In genomic region chr19:38929929-38930775, GRCh38 we compare ENCODE assay signal across 1 cellular context.
A peak's percentile ranks its signal among the peaks of the same experiment; 100 is the strongest.
TF ChIP-seq lines count a peak whose summit lies in the region.

TSS of gene SARS2 (minus strand) at chr19:38930763. CDS start at chr19:38930736, 27 bp downstream.

TF ChIP-seq in HepG2, 621 proteins besides CTCF, POLR2A, EP300 and RAD21 (continued from another document):
- TF ChIP-seq TFAP4 (IDR thresholded peaks at IDR 0.05; ENCODE audit: borderline replicate concordance, low read depth) (0 out of 2 replicates have a peak, but pooled peaks have one; percentile 47), PAF1 (CRISPR knock-in tag; IDR thresholded peaks at IDR 0.05) (no peak), ZNF691 (CRISPR knock-in tag; IDR thresholded peaks at IDR 0.05; ENCODE audit: borderline replicate concordance, low read depth) (no peak; the same call in 1 of the 2 replicates), THAP9 (CRISPR knock-in tag; IDR thresholded peaks at IDR 0.05; ENCODE audit: borderline replicate concordance) (peak; percentile 95; the same call in 1 of the 2 replicates), ZNF326 (CRISPR knock-in tag; IDR thresholded peaks at IDR 0.05; ENCODE audit: borderline replicate concordance) (no peak), HDAC1 (CRISPR knock-in tag; IDR thresholded peaks at IDR 0.05) (peak; percentile 51), ZBTB44 (CRISPR knock-in tag; IDR thresholded peaks at IDR 0.05) (no peak), SIN3B (IDR thresholded peaks at IDR 0.05; ENCODE audit: low read length) (peak; percentile 71; the same call in 1 of the 2 replicates), ZBTB1 (CRISPR knock-in tag; IDR thresholded peaks at IDR 0.05; ENCODE audit: borderline replicate concordance) (no peak), DZIP1 (CRISPR knock-in tag; IDR thresholded peaks at IDR 0.05) (no peak)
